ENCODE assay signal across 24 cellular contexts in the genomic region with DNA sequence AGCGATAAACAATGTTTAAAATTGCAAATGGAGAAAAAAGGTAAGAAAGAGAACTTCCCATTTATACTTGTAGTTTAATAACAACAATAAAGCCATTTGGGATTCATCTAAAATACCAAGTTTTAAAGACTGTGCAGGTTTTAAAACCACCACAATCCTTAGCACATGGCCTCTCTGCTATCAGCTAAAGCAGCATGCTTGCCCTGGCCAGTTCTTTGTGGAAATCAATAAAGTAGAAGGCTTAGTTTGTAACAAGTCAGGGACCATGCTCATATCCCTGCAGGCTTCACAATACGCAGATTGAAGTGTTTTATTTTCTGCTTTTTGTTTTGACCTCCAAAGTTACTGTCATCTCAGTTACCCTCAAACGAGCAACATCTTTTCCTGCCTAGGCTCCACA.
"Had no signal": no experiment of that assay in that cellular context is flagged by ENCODE, and none has a peak within 500 bp of the region (broad histone marks: within the 10 kb centered on the region; RNA-seq: fewer than 3 reads in every experiment).

No MANE protein-coding gene starts in this region.

- H3K4me3 ChIP-seq: SJCRH30 had no signal

- DNase-seq: activated CD4-positive, alpha-beta T cell treated with anti-CD3 and anti-CD28 coated beads for 4 hours; activated CD4-positive, alpha-beta T cell treated with anti-CD3 and anti-CD28 coated beads, Interleukin-2, amount 50 U/mL, for 4 hours; activated CD8-positive, alpha-beta memory T cell treated with anti-CD3 and anti-CD28 coated beads, Interleukin-2, amount 50 U/mL, for 48 hours; activated CD8-positive, alpha-beta T cell treated with anti-CD3 and anti-CD28 coated beads, Interleukin-2, amount 10 ng/mL, durations not matched to agents 7 days and 5 days; activated effector memory CD4-positive, alpha-beta T cell treated with anti-CD3 and anti-CD28 coated beads, Interleukin-2, amount 50 U/mL, for 16 hours; activated naive CD4-positive, alpha-beta T cell treated with anti-CD3 and anti-CD28 coated beads for 36 hours; activated T-cell treated with anti-CD3 and anti-CD28 coated beads, Interleukin-2, amount 50 U/mL, for 1 hour; caudate nucleus; IMR-90; NCI-H1048; NCI-H1417; NCI-H1930; NCI-H2171; NCI-H2227 treated with DMSO at 0.1 percent for 48 hours; NCI-H446 treated with DMSO at 0.1 percent for 48 hours; NCI-H748 treated with DMSO at 0.1 percent for 48 hours; Right ventricle myocardium superior; SJCRH30; SK-N-SH; T-helper 1 cell had no signal

- H3K27ac Mint-ChIP-seq: activated CD8-positive, alpha-beta T cell treated with anti-CD3 and anti-CD28 coated beads, Interleukin-2, amount 10 ng/mL, durations not matched to agents 7 days and 5 days; activated naive CD4-positive, alpha-beta T cell treated with anti-CD3 and anti-CD28 coated beads for 36 hours; activated naive CD8-positive, alpha-beta T cell had no signal

- H3K27me3 Mint-ChIP-seq: activated naive CD8-positive, alpha-beta T cell had no signal

- H3K4me1 ChIP-seq: SJCRH30 had no signal

- H3K36me3 ChIP-seq: SJCRH30 had no signal

- H3K27ac ChIP-seq: RWPE1, SJCRH30 had no signal

- H3K4me3 Mint-ChIP-seq: activated CD8-positive, alpha-beta T cell treated with anti-CD3 and anti-CD28 coated beads, Interleukin-2, amount 10 ng/mL, durations not matched to agents 7 days and 5 days; activated naive CD4-positive, alpha-beta T cell treated with anti-CD3 and anti-CD28 coated beads for 36 hours; activated naive CD8-positive, alpha-beta T cell had no signal

- H3K4me2 ChIP-seq: SK-N-SH had no signal

- H3K9me3 ChIP-seq: SJCRH30, SK-N-SH had no signal

- ATAC-seq: activated CD4-positive, CD25-positive, alpha-beta regulatory T cell treated with anti-CD3 and anti-CD28 coated beads, Interleukin-2, amount 50 U/mL, for 24 hours; activated CD8-positive, alpha-beta T cell treated with anti-CD3 and anti-CD28 coated beads, Interleukin-2, amount 10 ng/mL, durations not matched to agents 7 days and 5 days; Panc1 had no signal

- H3K27me3 ChIP-seq: SJCRH30 had no signal

- H3K9ac ChIP-seq: SK-N-SH had no signal
